9 cellular contexts compared by ENCODE assay signal in genomic region chr2:119106301-119106897, GRCh38. TPM values are rescaled to one million over a fixed set of nuclear protein-coding genes. Genes with fewer than 3 reads are reported as not detected.
DNase-seq lines count a peak whose midpoint lies in the region; ATAC-seq, FAIRE-seq and TF ChIP-seq lines count a peak whose summit lies in the region.
"Had no signal": no experiment of that assay in that cellular context is flagged by ENCODE, and none has a peak within 500 bp of the region (broad histone marks: within the 10 kb centered on the region; RNA-seq: fewer than 3 reads in every experiment).

No MANE protein-coding gene starts in this region.

- no peaks in the 10 kb centered on the region for H3K27me3 ChIP-seq in DND-41 (ENCODE audit: insufficient read depth, low read length, poor library complexity)
- H3K27me3 ChIP-seq: Peyer's patch had no signal

- H3K9ac ChIP-seq in DND-41 (ENCODE audit: low read depth, low read length): no peak overlapping the region

- TF ChIP-seq CTCF in DND-41 (IDR thresholded peaks at IDR 0.05; ENCODE audit: borderline replicate concordance, extremely low read depth, low read length, poor library complexity, severe bottlenecking) (no peak), astrocyte of the spinal cord (IDR thresholded peaks at IDR 0.05; ENCODE audit: low read depth, low read length) (no peak)

- ATAC-seq in DND-41 (ENCODE audit: insufficient read depth, low read depth) (peak; percentile 45; the same call in 1 of the 3 replicates), GM18519 (IDR thresholded peaks at IDR 0.05; ENCODE audit: low FRiP score, unreplicated experiment) (no peak)

- H3K4me3 ChIP-seq in DND-41 (ENCODE audit: low read depth in 1 of 2, low read length in 2 of 2): no peak overlapping the region
- no peak overlapping the region for H3K4me3 ChIP-seq in astrocyte of the spinal cord (ENCODE audit: low read depth, low read length)
- H3K4me3 ChIP-seq: Peyer's patch had no signal

- in situ Hi-C loops in astrocyte of the spinal cord (cut with HindIII; ENCODE audit: low sequenced_read_pairs): no loop called here

- H3K4me2 ChIP-seq in DND-41 (ENCODE audit: insufficient read depth, low read length): no peak overlapping the region

- FAIRE-seq in GM12891 (lab: Jason Lieb, UNC): no peak

- no peaks in the 10 kb centered on the region for H4K20me1 ChIP-seq in DND-41 (ENCODE audit: insufficient read depth, low read length)

- DNase-seq in DND-41: peak; percentile 63
- peak; percentile 27 for DNase-seq in MV-4-11 (lab: John Stamatoyannopoulos, UW)
- DNase-seq in astrocyte of the spinal cord (ENCODE audit: low read depth, low spot score): peak; percentile 22
- peak; percentile 74 for DNase-seq in myocyte (ENCODE audit: low read depth)
- DNase-seq in NCI-H345 treated with DMSO at 0.1 percent for 48 hours (lab: John Stamatoyannopoulos, UW; ENCODE audit: unreplicated experiment): no peak
- no peak for DNase-seq in NCI-H526 (lab: John Stamatoyannopoulos, UW)
- DNase-seq in GM12891 (ENCODE audit: insufficient read length, low spot score): no peak
- DNase-seq: Peyer's patch had no signal

- TF ChIP-seq POLR2A in GM12891 (IDR thresholded peaks at IDR 0.05; ENCODE audit: low read depth, low read length): no peak

- no peak overlapping the region for H2AFZ ChIP-seq in DND-41 (ENCODE audit: low read depth, low read length)

- no peaks in the 10 kb centered on the region for H3K36me3 ChIP-seq in DND-41 (ENCODE audit: insufficient read depth, low read length)
- H3K36me3 ChIP-seq: Peyer's patch had no signal

- H3K27ac ChIP-seq in DND-41 (ENCODE audit: low read length): no peak overlapping the region
- H3K27ac ChIP-seq: Peyer's patch had no signal

- no peaks in the 10 kb centered on the region for H3K9me3 ChIP-seq in DND-41 (ENCODE audit: insufficient read depth, low read length, severe bottlenecking)

- H3K4me1 ChIP-seq in DND-41 (ENCODE audit: insufficient read depth, low read length): no peaks in the 10 kb centered on the region
- H3K4me1 ChIP-seq: Peyer's patch had no signal

- H3K79me2 ChIP-seq in DND-41 (ENCODE audit: insufficient read depth, low read length): no peaks in the 10 kb centered on the region

TF ChIP-seq in GM12891, 5 proteins besides CTCF, POLR2A, EP300 and RAD21:
- no peak for TF ChIP-seq POLR2AphosphoS5 (IDR thresholded peaks at IDR 0.05; ENCODE audit: low read depth, low read length)
- no peak for TF ChIP-seq SPI1 (IDR thresholded peaks at IDR 0.05; ENCODE audit: low read depth, low read length)
- TF ChIP-seq TAF1 (IDR thresholded peaks at IDR 0.05; ENCODE audit: low read depth, low read length): no peak
- no peak for TF ChIP-seq POU2F2 (IDR thresholded peaks at IDR 0.05; ENCODE audit: low read depth, low read length)
- TF ChIP-seq PAX5 (IDR thresholded peaks at IDR 0.05; ENCODE audit: insufficient read depth, low read length, severe bottlenecking): no peak

RNA-seq across cellular contexts. Expression of gene C1QL2, which starts 52.2 kb away (rescaled TPM):
- total RNA-seq in myocyte: 0.27 and 0.68 TPM in 2 replicates
- 0.05 TPM for polyA plus RNA-seq in myocyte (2012)
- polyA plus RNA-seq in GM12891 (2012; ENCODE audit: low read depth, missing spikeins): not detected
- total RNA-seq: Peyer's patch had no signal

Comparison
In these comparisons a context has a peak if more than half of its experiments do, and no peak if none do; other contexts are left out.
1. DNase-seq: peak in DND-41 (single experiment), MV-4-11 (single experiment), astrocyte of the spinal cord (single experiment) and myocyte (single experiment); none in NCI-H345 treated with DMSO at 0.1 percent for 48 hours (single experiment), NCI-H526 (0 of 2) and GM12891 (single experiment).